2 cellular contexts compared by ENCODE assay signal in genomic region chr1:37951041-37951782, GRCh38.
TF ChIP-seq lines count a peak whose summit lies in the region.

No MANE protein-coding gene starts in this region.

TF ChIP-seq in GM12891, 5 proteins besides CTCF, POLR2A, EP300 and RAD21:
- TF ChIP-seq SPI1 (IDR thresholded peaks at IDR 0.05; ENCODE audit: low read depth, low read length) (peak; percentile 73), TAF1 (IDR thresholded peaks at IDR 0.05; ENCODE audit: low read depth, low read length) (no peak)

TF ChIP-seq in IMR-90, 13 proteins besides CTCF, POLR2A, EP300 and RAD21:
- TF ChIP-seq SMC3 (IDR thresholded peaks at IDR 0.05; ENCODE audit: low read depth, low read length): no peak
- no peak for TF ChIP-seq BHLHE40 (IDR thresholded peaks at IDR 0.05; ENCODE audit: low read depth, low read length)
- TF ChIP-seq, protein P1, sequence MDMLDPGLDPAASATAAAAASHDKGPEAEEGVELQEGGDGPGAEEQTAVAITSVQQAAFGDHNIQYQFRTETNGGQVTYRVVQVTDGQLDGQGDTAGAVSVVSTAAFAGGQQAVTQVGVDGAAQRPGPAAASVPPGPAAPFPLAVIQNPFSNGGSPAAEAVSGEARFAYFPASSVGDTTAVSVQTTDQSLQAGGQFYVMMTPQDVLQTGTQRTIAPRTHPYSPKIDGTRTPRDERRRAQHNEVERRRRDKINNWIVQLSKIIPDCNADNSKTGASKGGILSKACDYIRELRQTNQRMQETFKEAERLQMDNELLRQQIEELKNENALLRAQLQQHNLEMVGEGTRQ (IDR thresholded peaks at IDR 0.05; ENCODE audit: low read depth, low read length): no peak
- TF ChIP-seq MAZ (IDR thresholded peaks at IDR 0.05; ENCODE audit: borderline replicate concordance, low read depth, low read length): no peak
- TF ChIP-seq RFX5 (IDR thresholded peaks at IDR 0.05; ENCODE audit: low read depth, low read length): no peak
- no peak for TF ChIP-seq CEBPB (IDR thresholded peaks at IDR 0.05; ENCODE audit: low read depth, low read length)
- TF ChIP-seq NFE2L2 (IDR thresholded peaks at IDR 0.05; ENCODE audit: low read depth, low read length): no peak
- TF ChIP-seq, protein P2, sequence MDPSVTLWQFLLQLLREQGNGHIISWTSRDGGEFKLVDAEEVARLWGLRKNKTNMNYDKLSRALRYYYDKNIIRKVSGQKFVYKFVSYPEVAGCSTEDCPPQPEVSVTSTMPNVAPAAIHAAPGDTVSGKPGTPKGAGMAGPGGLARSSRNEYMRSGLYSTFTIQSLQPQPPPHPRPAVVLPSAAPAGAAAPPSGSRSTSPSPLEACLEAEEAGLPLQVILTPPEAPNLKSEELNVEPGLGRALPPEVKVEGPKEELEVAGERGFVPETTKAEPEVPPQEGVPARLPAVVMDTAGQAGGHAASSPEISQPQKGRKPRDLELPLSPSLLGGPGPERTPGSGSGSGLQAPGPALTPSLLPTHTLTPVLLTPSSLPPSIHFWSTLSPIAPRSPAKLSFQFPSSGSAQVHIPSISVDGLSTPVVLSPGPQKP (IDR thresholded peaks at IDR 0.05; ENCODE audit: borderline replicate concordance, low read depth, low read length): no peak
- TF ChIP-seq CHD1 (IDR thresholded peaks at IDR 0.05; ENCODE audit: low read depth, low read length): no peak
- TF ChIP-seq FOS (IDR thresholded peaks at IDR 0.05; ENCODE audit: low read depth, low read length): no peak
- TF ChIP-seq MXI1 (IDR thresholded peaks at IDR 0.05; ENCODE audit: borderline replicate concordance, low read depth, low read length): no peak
- TF ChIP-seq RCOR1 (IDR thresholded peaks at IDR 0.05; ENCODE audit: insufficient replicate concordance, low read length): no peak
- no peak for TF ChIP-seq MAFK (IDR thresholded peaks at IDR 0.05; ENCODE audit: low read depth, low read length)
TF ChIP-seq in IMR-90: peak in this region for 0.
